Comparison of ENCODE assay signal across 27 cellular contexts in genomic region chr2:200730960-200731359, GRCh38.
"Had no signal": no experiment of that assay in that cellular context is flagged by ENCODE, and none has a peak within 500 bp of the region (broad histone marks: within the 10 kb centered on the region; RNA-seq: fewer than 3 reads in every experiment).

No MANE protein-coding gene starts in this region.

- FAIRE-seq: astrocyte, RCC 7860 had no signal

- ATAC-seq: activated CD8-positive, alpha-beta T cell treated with anti-CD3 and anti-CD28 coated beads for 36 hours; activated naive CD4-positive, alpha-beta T cell treated with anti-CD3 and anti-CD28 coated beads, Interleukin-2, amount 50 U/mL, for 72 hours; body of pancreas; Right ventricle myocardium inferior had no signal

- H3K9me3 ChIP-seq: adrenal gland, body of pancreas, breast epithelium had no signal

- H3K27me3 ChIP-seq: adrenal gland, body of pancreas, breast epithelium had no signal

- H3K4me1 ChIP-seq: adrenal gland, body of pancreas, breast epithelium had no signal

- H2AFZ ChIP-seq: PC-9 had no signal

- H3K27ac ChIP-seq: adrenal gland, body of pancreas, breast epithelium, PC-9, RWPE1, WERI-Rb-1 had no signal

- H3K36me3 ChIP-seq: adrenal gland, breast epithelium, WERI-Rb-1 had no signal

- H3K4me3 ChIP-seq: adrenal gland, body of pancreas, breast epithelium, PC-9 had no signal

- DNase-seq: activated CD4-positive, alpha-beta T cell treated with anti-CD3 and anti-CD28 coated beads, Interleukin-2, amount 10 ng/mL, durations not matched to agents 24 days and 14 days; activated CD4-positive, alpha-beta T cell treated with anti-CD3 and anti-CD28 coated beads, Interleukin-2, amount 50 U/mL, for 4 hours; activated CD8-positive, alpha-beta T cell treated with anti-CD3 and anti-CD28 coated beads for 36 hours; activated gamma-delta T cell treated with Interleukin-2 at 50 U/mL for 16 hours; activated naive CD4-positive, alpha-beta T cell treated with anti-CD3 and anti-CD28 coated beads for 36 hours; activated T-cell treated with anti-CD3 and anti-CD28 coated beads, Interleukin-2, amount 50 U/mL, for 24 hours; adrenal gland; body of pancreas; NCI-H1048; NCI-H1105 treated with DMSO at 0.1 percent for 48 hours; NCI-H1436; NCI-H1694; NCI-H1930; NCI-H2081 treated with DMSO at 0.1 percent for 48 hours; NCI-H345; NCI-H524 treated with DMSO at 0.1 percent for 48 hours; NCI-H748 treated with DMSO at 0.1 percent for 48 hours; SIG-M5; T1000; WERI-Rb-1 had no signal

- H3K4me2 ChIP-seq: PC-9 had no signal
